ENCODE assay signal across 21 cellular contexts in genomic region chr2:69948963-69949645, GRCh38.
"Had no signal": no experiment of that assay in that cellular context is flagged by ENCODE, and none has a peak within 500 bp of the region (broad histone marks: within the 10 kb centered on the region; RNA-seq: fewer than 3 reads in every experiment).

No MANE protein-coding gene starts in this region.

- H3K4me3 Mint-ChIP-seq: activated naive CD8-positive, alpha-beta T cell treated with anti-CD3 and anti-CD28 coated beads, Interleukin-2, amount 10 ng/mL, durations not matched to agents 7 days and 5 days had no signal

- H2AFZ ChIP-seq: parathyroid adenoma had no signal

- H3K4me1 ChIP-seq: breast epithelium, parathyroid adenoma, vagina had no signal

- H3K4me3 ChIP-seq: breast epithelium, lung, skin epidermis, transverse colon, vagina had no signal

- H3K36me3 Mint-ChIP-seq: immature natural killer cell had no signal

- H3K79me2 ChIP-seq: parathyroid adenoma had no signal

- ATAC-seq: left colon; stimulated activated naive CD8-positive, alpha-beta T cell treated with anti-CD3 and anti-CD28 coated beads, Interleukin-15, Interleukin-2, amounts not matched to agents 100 U/mL and 50 U/mL, for 24 hours had no signal

- H3K9me3 Mint-ChIP-seq: activated naive CD8-positive, alpha-beta T cell treated with anti-CD3 and anti-CD28 coated beads, Interleukin-2, amount 10 ng/mL, durations not matched to agents 7 days and 5 days; immature natural killer cell had no signal

- H3K9ac ChIP-seq: parathyroid adenoma had no signal

- H3K27me3 ChIP-seq: breast epithelium, vagina had no signal

- DNase-seq: activated CD4-positive, CD25-positive, alpha-beta regulatory T cell treated with anti-CD3 and anti-CD28 coated beads, Interleukin-2, amount 50 U/mL, for 72 hours; activated effector memory CD4-positive, alpha-beta T cell treated with Interleukin-2 at 50 U/mL for 16 hours; activated naive CD8-positive, alpha-beta T cell treated with anti-CD3 and anti-CD28 coated beads, Interleukin-2, amount 10 ng/mL, durations not matched to agents 7 days and 5 days; activated T-cell treated with anti-CD3 and anti-CD28 coated beads, Interleukin-2, amount 50 U/mL, for 1 hour; anterior cingulate cortex; dermis blood vessel endothelial cell; immature natural killer cell; left colon; midbrain; stimulated activated CD4-positive, alpha-beta T cell treated with anti-CD3 and anti-CD28 coated beads, Interleukin-15, amount 100 ng/mL, for 24 hours; stimulated activated CD4-positive, alpha-beta T cell treated with anti-CD3 and anti-CD28 coated beads, Interleukin-4, amount 100 ng/mL, for 1 hour; stimulated activated naive CD8-positive, alpha-beta T cell treated with anti-CD3 and anti-CD28 coated beads, Interleukin-15, Interleukin-2, amounts not matched to agents 100 U/mL and 50 U/mL, for 24 hours; T1000; transverse colon had no signal

- H3K27ac ChIP-seq: breast epithelium, epithelial cell of prostate, parathyroid adenoma, transverse colon, vagina had no signal

- H3K27ac Mint-ChIP-seq: activated naive CD8-positive, alpha-beta T cell treated with anti-CD3 and anti-CD28 coated beads, Interleukin-2, amount 10 ng/mL, durations not matched to agents 7 days and 5 days had no signal

- H3K36me3 ChIP-seq: breast epithelium, transverse colon, vagina had no signal

- H3K9me3 ChIP-seq: breast epithelium, transverse colon, vagina had no signal

- FAIRE-seq: frontal cortex had no signal
